Comparison of ENCODE assay signal across 17 cellular contexts in the genomic region with DNA sequence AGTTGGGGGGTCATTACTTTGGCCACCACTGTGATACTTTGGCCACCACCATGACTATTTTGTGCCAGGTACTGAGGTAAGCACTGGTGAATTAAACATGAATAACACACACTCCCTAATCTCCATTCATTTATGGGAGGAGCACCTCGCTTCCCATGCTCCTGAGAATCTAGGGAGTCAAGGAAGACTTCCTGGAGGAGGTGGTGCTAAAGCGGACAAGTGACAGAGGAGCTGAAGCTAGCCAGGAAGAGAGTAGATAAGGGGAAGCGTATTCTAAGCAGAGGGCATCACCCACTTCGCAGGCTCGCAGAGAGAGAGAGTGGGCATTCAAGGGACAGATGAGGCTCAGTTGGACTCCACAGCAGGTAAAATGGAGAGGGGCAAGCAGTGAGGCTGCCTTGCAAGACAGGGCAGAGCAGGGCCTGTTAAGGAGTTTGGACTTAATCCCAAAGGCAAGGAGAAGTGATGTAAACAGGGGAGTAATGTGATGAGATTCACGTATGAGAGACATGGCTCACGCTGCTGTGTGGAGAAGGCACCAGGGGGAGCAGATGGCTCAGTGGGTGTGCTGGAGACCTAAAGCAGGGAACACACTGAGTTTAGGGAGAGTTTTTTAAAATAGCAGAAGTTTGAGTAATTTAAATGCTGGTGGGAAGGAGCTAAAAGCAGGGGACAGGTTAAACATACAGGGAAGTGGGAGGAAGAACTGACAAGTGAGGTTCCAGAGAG. TPM values are rescaled to one million over a fixed set of nuclear protein-coding genes. Genes with fewer than 3 reads are reported as not detected.
DNase-seq lines count a peak whose midpoint lies in the region; ATAC-seq and TF ChIP-seq lines count a peak whose summit lies in the region.
"Had no signal": no experiment of that assay in that cellular context is flagged by ENCODE, and none has a peak within 500 bp of the region (broad histone marks: within the 10 kb centered on the region; RNA-seq: fewer than 3 reads in every experiment).

No MANE protein-coding gene starts in this region.

- no peak overlapping the region for H3K18ac ChIP-seq in trophoblast cell (ENCODE audit: low read length)

- no CpG with 5 or more reads among the region's 7 CpGs for WGBS in trophoblast cell (ENCODE audit: extremely low coverage, insufficient coverage, insufficient read length)

- no peaks in the 10 kb centered on the region for H3K27me3 Mint-ChIP-seq in activated T-cell treated with anti-CD3 and anti-CD28 coated beads, Interleukin-2, amount 50 U/mL, for 24 hours
- H3K27me3 Mint-ChIP-seq in nephron progenitor cell (ENCODE audit: low read depth, poor library complexity) = peaks cover 5% of the 10 kb centered on the region

- no peak overlapping the region for H3K23ac ChIP-seq in trophoblast cell (ENCODE audit: low read length)

- no peak overlapping the region for H2BK12ac ChIP-seq in trophoblast cell (ENCODE audit: low read length)

- no peak for DNase-seq in activated T-cell treated with anti-CD3 and anti-CD28 coated beads, Interleukin-2, amount 50 U/mL, for 24 hours
- no peak for DNase-seq in activated T-cell treated with anti-CD3 and anti-CD28 coated beads, Interleukin-2, amount 50 U/mL, for 1 hour
- peak in 32 of 58 donors; percentile 1 to 63 (median 12) for DNase-seq in anterior cingulate cortex (lab: John Stamatoyannopoulos, UW)
- no peak for DNase-seq in nephron progenitor cell
- DNase-seq in MM.1S = no peak
- no peak for DNase-seq in trophoblast cell
- DNase-seq in left ventricle myocardium superior = no peak
- no peak for DNase-seq in activated effector memory CD4-positive, alpha-beta T cell treated with Interleukin-2 at 50 U/mL for 16 hours
- DNase-seq: 8988T, COR-L47, DMS53, NCI-H187 treated with DMSO at 0.1 percent for 48 hours, NCI-H345, NCI-H526, SHP77 treated with DMSO at 0.1 percent for 48 hours had no signal

- no peak overlapping the region for H3K9ac ChIP-seq in MM.1S (ENCODE audit: low read length)
- H3K9ac ChIP-seq in trophoblast cell (ENCODE audit: low read length) = no peak overlapping the region
- H3K9ac ChIP-seq: BLaER1 treated with 17β-estradiol and CSF1 and Interleukin-3, amounts not matched to agents 10 nM and 100 nM; KMS-11 had no signal

- H3K36me3 ChIP-seq in MM.1S (replicated peaks; ENCODE audit: insufficient read depth, low read length) (no peaks in the 10 kb centered on the region), trophoblast cell (ENCODE audit: control insufficient read depth in 1 of 2, insufficient read depth in 2 of 2, low read length in 2 of 2) (peaks cover 14 to 27% of the 10 kb centered on the region in 2 experiments)

- H4K8ac ChIP-seq in trophoblast cell (ENCODE audit: low read depth, low read length) = no peak overlapping the region

- H3K4me1 Mint-ChIP-seq in activated T-cell treated with anti-CD3 and anti-CD28 coated beads, Interleukin-2, amount 50 U/mL, for 24 hours (ENCODE audit: low read depth) = no peaks in the 10 kb centered on the region
- no peaks in the 10 kb centered on the region for H3K4me1 Mint-ChIP-seq in nephron progenitor cell

- H3K79me2 ChIP-seq in MM.1S (ENCODE audit: low read length) = no peaks in the 10 kb centered on the region
- H3K79me2 ChIP-seq in trophoblast cell (ENCODE audit: control insufficient read depth, insufficient read depth, low read length, poor library complexity) = no peaks in the 10 kb centered on the region

- H2BK5ac ChIP-seq in trophoblast cell (ENCODE audit: low read depth, low read length, poor library complexity) = no peak overlapping the region

- peaks cover 36% of the 10 kb centered on the region for H3K36me3 Mint-ChIP-seq in activated T-cell treated with anti-CD3 and anti-CD28 coated beads, Interleukin-2, amount 50 U/mL, for 24 hours (ENCODE audit: low read depth)
- H3K36me3 Mint-ChIP-seq in nephron progenitor cell (ENCODE audit: low read depth) = peaks cover 10% of the 10 kb centered on the region

- no peaks in the 10 kb centered on the region for H3F3A ChIP-seq in MM.1S (ENCODE audit: insufficient read depth, low read length)

- intact Hi-C loops in left ventricle myocardium superior (cut with micrococcal nuclease) = no loop called here

- H3K79me1 ChIP-seq in trophoblast cell (ENCODE audit: low read length) = no peaks in the 10 kb centered on the region

- no peaks in the 10 kb centered on the region for H3K9me3 ChIP-seq in MM.1S (replicated peaks; ENCODE audit: insufficient read depth, low read length)
- no peaks in the 10 kb centered on the region for H3K9me3 ChIP-seq in trophoblast cell (ENCODE audit: insufficient read depth, low read depth, low read length)
- H3K9me3 ChIP-seq: BLaER1 treated with 17β-estradiol and CSF1 and Interleukin-3, amounts not matched to agents 10 nM and 100 nM had no signal

- peak overlapping the region; percentile 31 for H3K27ac Mint-ChIP-seq in activated T-cell treated with anti-CD3 and anti-CD28 coated beads, Interleukin-2, amount 50 U/mL, for 24 hours
- peak overlapping the region; percentile 79 for H3K27ac Mint-ChIP-seq in nephron progenitor cell

- no peaks in the 10 kb centered on the region for H4K20me1 ChIP-seq in MM.1S (ENCODE audit: insufficient read depth, low read length)

- TF ChIP-seq CTCF in nephron progenitor cell (IDR thresholded peaks at IDR 0.05) (no peak), MM.1S (IDR thresholded peaks at IDR 0.05; ENCODE audit: low read length) (no peak)

- no peak overlapping the region for H3K4ac ChIP-seq in trophoblast cell (ENCODE audit: low read depth, low read length)

- H3K27me3 ChIP-seq in MM.1S (replicated peaks; ENCODE audit: insufficient read depth, low read length) = no peaks in the 10 kb centered on the region
- H3K27me3 ChIP-seq in trophoblast cell (ENCODE audit: insufficient read depth, low read length) = no peaks in the 10 kb centered on the region
- H3K27me3 ChIP-seq: BLaER1 treated with 17β-estradiol and CSF1 and Interleukin-3, amounts not matched to agents 10 nM and 100 nM had no signal

- H3K4me1 ChIP-seq in MM.1S (ENCODE audit: low read length) (no peaks in the 10 kb centered on the region), trophoblast cell (ENCODE audit: control insufficient read depth in 1 of 2, insufficient read depth in 2 of 2, low read length in 2 of 2) (no peaks in the 10 kb centered on the region)
- H3K4me1 ChIP-seq: BLaER1 treated with 17β-estradiol and CSF1 and Interleukin-3, amounts not matched to agents 10 nM and 100 nM had no signal

- H3K9me2 ChIP-seq in MM.1S (replicated peaks; ENCODE audit: insufficient read depth, low read length) = no peaks in the 10 kb centered on the region

- no peak overlapping the region for H2AK5ac ChIP-seq in trophoblast cell (ENCODE audit: low read length)

- H3K4me3 ChIP-seq in MM.1S (ENCODE audit: low read length) (no peak overlapping the region), trophoblast cell (ENCODE audit: low read depth, low read length) (no peak overlapping the region)
- H3K4me3 ChIP-seq: BLaER1 treated with 17β-estradiol and CSF1 and Interleukin-3, amounts not matched to agents 10 nM and 100 nM had no signal

- H2AFZ ChIP-seq in MM.1S (ENCODE audit: low read length) (no peak overlapping the region), trophoblast cell (ENCODE audit: insufficient read depth, low read length, poor library complexity) (no peak overlapping the region)

- H3K14ac ChIP-seq in trophoblast cell (ENCODE audit: low read length) = no peak overlapping the region

- H3K27ac ChIP-seq in MM.1S (ENCODE audit: low read length) = no peak overlapping the region
- H3K27ac ChIP-seq in trophoblast cell (ENCODE audit: low read depth, low read length) = no peak overlapping the region
- H3K27ac ChIP-seq: BLaER1 treated with 17β-estradiol and CSF1 and Interleukin-3, amounts not matched to agents 10 nM and 100 nM; KMS-11 had no signal

- H3K4me3 Mint-ChIP-seq in activated T-cell treated with anti-CD3 and anti-CD28 coated beads, Interleukin-2, amount 50 U/mL, for 24 hours = no peak overlapping the region
- no peak overlapping the region for H3K4me3 Mint-ChIP-seq in nephron progenitor cell

- H3K4me2 ChIP-seq in MM.1S (ENCODE audit: low read depth, low read length) (no peak overlapping the region), trophoblast cell (ENCODE audit: low read length) (no peak overlapping the region)
- H3K4me2 ChIP-seq: BLaER1 treated with 17β-estradiol and CSF1 and Interleukin-3, amounts not matched to agents 10 nM and 100 nM; KMS-11 had no signal

- H3K9me3 Mint-ChIP-seq in activated T-cell treated with anti-CD3 and anti-CD28 coated beads, Interleukin-2, amount 50 U/mL, for 24 hours = no peaks in the 10 kb centered on the region
- H3K9me3 Mint-ChIP-seq in nephron progenitor cell = no peaks in the 10 kb centered on the region

- no peak overlapping the region for H2BK120ac ChIP-seq in trophoblast cell (ENCODE audit: insufficient read depth, low read length, poor library complexity)

- H4K12ac ChIP-seq in trophoblast cell (ENCODE audit: low read depth, low read length) = no peak overlapping the region

- ATAC-seq in left ventricle myocardium superior = no peak

- no peak overlapping the region for H4K91ac ChIP-seq in trophoblast cell (ENCODE audit: low read depth, low read length)

RNA-seq across cellular contexts. Expression of gene TMEM248, which starts 21.3 kb away (rescaled TPM):
- 92.6 and 97.8 TPM in 2 replicates for polyA plus RNA-seq in trophoblast cell (2013)
- total RNA-seq in left ventricle myocardium superior = 37.5 TPM

Comparison
In these comparisons a context has a peak if more than half of its experiments do, and no peak if none do; other contexts are left out.
1. DNase-seq: peak in anterior cingulate cortex (32 of 58); none in activated T-cell treated with anti-CD3 and anti-CD28 coated beads, Interleukin-2, amount 50 U/mL, for 24 hours (single experiment), activated T-cell treated with anti-CD3 and anti-CD28 coated beads, Interleukin-2, amount 50 U/mL, for 1 hour (single experiment), nephron progenitor cell (single experiment), MM.1S (single experiment), trophoblast cell (0 of 2), left ventricle myocardium superior (single experiment) and activated effector memory CD4-positive, alpha-beta T cell treated with Interleukin-2 at 50 U/mL for 16 hours (single experiment).